ENCODE assay signal across 20 cellular contexts in the genomic region with DNA sequence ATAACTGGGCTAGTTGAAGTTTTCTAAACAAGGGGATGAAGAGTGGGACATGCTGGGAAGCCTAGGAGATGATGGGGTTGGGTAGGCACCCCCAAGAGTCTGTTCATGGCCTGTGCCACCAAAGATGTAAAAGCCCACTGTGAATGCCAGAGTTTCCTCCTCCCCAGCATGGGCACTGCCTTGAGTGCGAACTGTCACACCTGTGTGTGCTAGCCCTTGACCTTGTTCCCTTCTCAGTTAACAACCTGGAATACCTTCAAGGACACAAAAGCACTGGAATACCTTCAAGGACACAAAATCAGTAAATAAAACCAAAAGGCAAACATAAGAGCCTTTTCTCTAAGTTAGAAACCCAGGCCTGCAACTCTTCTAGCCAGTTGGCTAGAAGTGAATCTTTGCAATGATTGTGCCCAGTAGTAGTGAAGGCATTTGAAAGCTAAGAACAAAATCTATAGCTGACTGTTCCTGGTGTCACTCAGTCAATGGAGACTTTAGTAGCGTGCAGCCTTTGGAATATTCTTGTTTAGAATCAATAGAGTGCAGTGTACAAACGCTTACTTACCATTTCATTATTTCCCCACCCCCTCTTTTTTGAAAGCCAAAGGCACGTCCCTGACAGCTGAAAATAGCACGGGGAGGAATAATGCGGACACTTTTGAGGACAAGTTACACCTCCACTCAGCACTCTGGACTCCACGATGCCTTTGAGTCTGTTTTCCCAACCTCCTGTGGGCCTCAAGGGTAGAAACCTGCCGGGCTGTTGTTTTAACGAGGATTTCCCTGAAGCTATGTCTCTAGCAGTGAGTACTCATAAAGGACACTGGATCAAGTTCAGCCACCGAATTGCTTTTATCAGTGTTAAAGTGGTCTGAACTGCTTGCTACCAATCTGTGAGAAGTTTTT. TPM values are rescaled to one million over a fixed set of nuclear protein-coding genes. Genes with fewer than 3 reads are reported as not detected.
A peak's percentile ranks its signal among the peaks of the same experiment; 100 is the strongest.
DNase-seq lines count a peak whose midpoint lies in the region; ATAC-seq and TF ChIP-seq lines count a peak whose summit lies in the region.
"Had no signal": no experiment of that assay in that cellular context is flagged by ENCODE, and none has a peak within 500 bp of the region (broad histone marks: within the 10 kb centered on the region; RNA-seq: fewer than 3 reads in every experiment).

No MANE protein-coding gene starts in this region.

- no peak for ATAC-seq in activated CD4-positive, alpha-beta T cell treated with anti-CD3 and anti-CD28 coated beads for 36 hours
- no peak for ATAC-seq in naive thymus-derived CD4-positive, alpha-beta T cell

- peak overlapping the region; percentile 61 for H3K27ac ChIP-seq in cardiac muscle cell
- H3K27ac ChIP-seq in naive thymus-derived CD4-positive, alpha-beta T cell (ENCODE audit: low read depth, low read length): no peak overlapping the region
- H3K27ac ChIP-seq: 22Rv1, spleen, testis had no signal

- DNase-seq in activated CD4-positive, alpha-beta T cell treated with anti-CD3 and anti-CD28 coated beads for 36 hours: no peak
- no peak for DNase-seq in activated CD4-positive, alpha-beta T cell treated with anti-CD3 and anti-CD28 coated beads, Interleukin-2, amount 50 U/mL, for 1 hour
- DNase-seq in ELF-1 (ENCODE audit: low read depth, low spot score): peak; percentile 18
- DNase-seq in cardiac muscle cell (ENCODE audit: low read depth in 1 of 2, low spot score in 1 of 2): peak in 1 of 2 donors; percentile 41
- DNase-seq in naive thymus-derived CD4-positive, alpha-beta T cell: no peak
- no peak for DNase-seq in SW480 (ENCODE audit: low spot score)
- no peak for DNase-seq in glutamatergic neuron
- DNase-seq in GDM1 (lab: John Stamatoyannopoulos, UW): no peak
- DNase-seq: activated naive CD4-positive, alpha-beta T cell; BE2C; cortex of kidney; DMS153; foreskin fibroblast; NCI-H1105 treated with DMSO at 0.1 percent for 48 hours; NCI-H2107; spleen; T-helper 2 cell; testis had no signal

- H3K27me3 ChIP-seq in cardiac muscle cell: no peaks in the 10 kb centered on the region
- H3K27me3 ChIP-seq in naive thymus-derived CD4-positive, alpha-beta T cell (ENCODE audit: control insufficient read depth in 2 of 2, insufficient read depth in 2 of 2, low read length in 2 of 2): no peaks in the 10 kb centered on the region
- H3K27me3 ChIP-seq: BE2C, spleen, testis had no signal

- POLR2A ChIA-PET in activated CD4-positive, alpha-beta T cell treated with anti-CD3 and anti-CD28 coated beads for 36 hours (lab: Charles Lee): interaction anchor here (0.6 kb wide), 1 partner anchor 30 kb away, joined by 3 read pairs; no protein-coding TSS in a partner anchor
- POLR2A ChIA-PET in naive thymus-derived CD4-positive, alpha-beta T cell (lab: Charles Lee): interaction anchor here (1.9 to 4.0 kb wide), 2 partner anchors 21 to 31 kb away, joined by 7 to 12 read pairs; no protein-coding TSS in a partner anchor

- H3K27me3 Mint-ChIP-seq in activated CD4-positive, alpha-beta T cell treated with anti-CD3 and anti-CD28 coated beads for 36 hours: no peaks in the 10 kb centered on the region
- no peaks in the 10 kb centered on the region for H3K27me3 Mint-ChIP-seq in naive thymus-derived CD4-positive, alpha-beta T cell
- H3K27me3 Mint-ChIP-seq in glutamatergic neuron (ENCODE audit: unreplicated experiment): peaks cover 3% of the 10 kb centered on the region

- no peaks in the 10 kb centered on the region for H3K9me3 Mint-ChIP-seq in activated CD4-positive, alpha-beta T cell treated with anti-CD3 and anti-CD28 coated beads for 36 hours (ENCODE audit: low read depth)
- H3K9me3 Mint-ChIP-seq in naive thymus-derived CD4-positive, alpha-beta T cell: no peaks in the 10 kb centered on the region
- H3K9me3 Mint-ChIP-seq in glutamatergic neuron (ENCODE audit: unreplicated experiment): no peaks in the 10 kb centered on the region

- H3K9me3 ChIP-seq in cardiac muscle cell (ENCODE audit: low read depth): no peaks in the 10 kb centered on the region
- no peaks in the 10 kb centered on the region for H3K9me3 ChIP-seq in naive thymus-derived CD4-positive, alpha-beta T cell (ENCODE audit: control insufficient read depth in 2 of 3, low read length in 3 of 3)
- H3K9me3 ChIP-seq: BE2C, spleen, testis had no signal

- CTCF ChIA-PET in activated CD4-positive, alpha-beta T cell treated with anti-CD3 and anti-CD28 coated beads for 36 hours (lab: Charles Lee): interaction anchor here (1.1 to 1.4 kb wide), 2 partner anchors 9 to 11 kb away, joined by 3 to 6 read pairs; no protein-coding TSS in a partner anchor
- CTCF ChIA-PET in naive thymus-derived CD4-positive, alpha-beta T cell (lab: Charles Lee): interaction anchor here (1.5 kb wide), 1 partner anchor 38 kb away, joined by 5 read pairs; no protein-coding TSS in a partner anchor

- peak overlapping the region; percentile 51 for H3K27ac Mint-ChIP-seq in activated CD4-positive, alpha-beta T cell treated with anti-CD3 and anti-CD28 coated beads for 36 hours
- peak overlapping the region in 8 of 9 donors; percentile 10 to 88 (median 48) for H3K27ac Mint-ChIP-seq in naive thymus-derived CD4-positive, alpha-beta T cell
- H3K27ac Mint-ChIP-seq in glutamatergic neuron (ENCODE audit: unreplicated experiment): no peak overlapping the region

- intact Hi-C loops in activated CD4-positive, alpha-beta T cell treated with anti-CD3 and anti-CD28 coated beads for 36 hours (cut with DNase I, micrococcal nuclease): no loop called here
- intact Hi-C loops in naive thymus-derived CD4-positive, alpha-beta T cell (cut with micrococcal nuclease): no loop called here

- H3K36me3 Mint-ChIP-seq in activated CD4-positive, alpha-beta T cell treated with anti-CD3 and anti-CD28 coated beads for 36 hours (ENCODE audit: low read depth): peaks cover 57% of the 10 kb centered on the region
- H3K36me3 Mint-ChIP-seq in naive thymus-derived CD4-positive, alpha-beta T cell: peaks cover 7 to 63% (median 41%) of the 10 kb centered on the region in 5 donors
- peaks cover 6% of the 10 kb centered on the region for H3K36me3 Mint-ChIP-seq in glutamatergic neuron (ENCODE audit: unreplicated experiment)

- H3K4me1 Mint-ChIP-seq in activated CD4-positive, alpha-beta T cell treated with anti-CD3 and anti-CD28 coated beads for 36 hours: peaks cover 23% of the 10 kb centered on the region
- peaks cover 23 to 74% (median 58%) of the 10 kb centered on the region in 7 donors for H3K4me1 Mint-ChIP-seq in naive thymus-derived CD4-positive, alpha-beta T cell
- no peaks in the 10 kb centered on the region for H3K4me1 Mint-ChIP-seq in glutamatergic neuron (ENCODE audit: low read depth, unreplicated experiment)

- no peak overlapping the region for H3K4me3 ChIP-seq in cardiac muscle cell
- H3K4me3 ChIP-seq in naive thymus-derived CD4-positive, alpha-beta T cell (ENCODE audit: low read length): no peak overlapping the region
- H3K4me3 ChIP-seq: lung, spleen, testis had no signal

- H3K4me1 ChIP-seq in cardiac muscle cell (ENCODE audit: low read depth): peaks cover 29% of the 10 kb centered on the region
- peaks cover 0 to 10% of the 10 kb centered on the region in 2 donors for H3K4me1 ChIP-seq in naive thymus-derived CD4-positive, alpha-beta T cell (ENCODE audit: control insufficient read depth in 2 of 2, insufficient read depth in 2 of 2, low read length in 2 of 2)
- H3K4me1 ChIP-seq: BE2C, testis had no signal

- peaks cover 17% of the 10 kb centered on the region for H3K36me3 ChIP-seq in cardiac muscle cell
- peaks cover 26 to 78% (median 45%) of the 10 kb centered on the region in 3 experiments for H3K36me3 ChIP-seq in naive thymus-derived CD4-positive, alpha-beta T cell (ENCODE audit: control insufficient read depth in 2 of 3, insufficient read depth in 3 of 3, low read length in 3 of 3)

- no peak overlapping the region for H3K4me3 Mint-ChIP-seq in activated CD4-positive, alpha-beta T cell treated with anti-CD3 and anti-CD28 coated beads for 36 hours
- no peak overlapping the region for H3K4me3 Mint-ChIP-seq in naive thymus-derived CD4-positive, alpha-beta T cell
- H3K4me3 Mint-ChIP-seq in glutamatergic neuron (ENCODE audit: unreplicated experiment): no peak overlapping the region

- TF ChIP-seq CTCF in cardiac muscle cell (IDR thresholded peaks at IDR 0.05; ENCODE audit: low read depth, low read length) (no peak), glutamatergic neuron (IDR thresholded peaks at IDR 0.05; ENCODE audit: partially characterized antibody, unreplicated experiment) (no peak)

RNA-seq across cellular contexts. Expression of a gene that starts 24.2 kb away (rescaled TPM):
- total RNA-seq in activated CD4-positive, alpha-beta T cell treated with anti-CD3 and anti-CD28 coated beads for 36 hours: 100 to 1,000 TPM; 109 to 117 TPM
- total RNA-seq in cardiac muscle cell (107 and 110 TPM in 2 replicates), glutamatergic neuron (ENCODE audit: unreplicated experiment) (78.6 TPM)
- 159 and 184 TPM in 2 replicates for polyA plus RNA-seq in cardiac muscle cell
- total RNA-seq in naive thymus-derived CD4-positive, alpha-beta T cell: 100 to 1,000 TPM in 1 of 5 experiments, 10 to 100 TPM in 4; 63.4 to 103 (median 84.1) TPM
- 100 to 1,000 TPM; 119 to 134 TPM for polyA plus RNA-seq in naive thymus-derived CD4-positive, alpha-beta T cell
